Comparison of ENCODE assay signal across 7 cellular contexts in the genomic region with DNA sequence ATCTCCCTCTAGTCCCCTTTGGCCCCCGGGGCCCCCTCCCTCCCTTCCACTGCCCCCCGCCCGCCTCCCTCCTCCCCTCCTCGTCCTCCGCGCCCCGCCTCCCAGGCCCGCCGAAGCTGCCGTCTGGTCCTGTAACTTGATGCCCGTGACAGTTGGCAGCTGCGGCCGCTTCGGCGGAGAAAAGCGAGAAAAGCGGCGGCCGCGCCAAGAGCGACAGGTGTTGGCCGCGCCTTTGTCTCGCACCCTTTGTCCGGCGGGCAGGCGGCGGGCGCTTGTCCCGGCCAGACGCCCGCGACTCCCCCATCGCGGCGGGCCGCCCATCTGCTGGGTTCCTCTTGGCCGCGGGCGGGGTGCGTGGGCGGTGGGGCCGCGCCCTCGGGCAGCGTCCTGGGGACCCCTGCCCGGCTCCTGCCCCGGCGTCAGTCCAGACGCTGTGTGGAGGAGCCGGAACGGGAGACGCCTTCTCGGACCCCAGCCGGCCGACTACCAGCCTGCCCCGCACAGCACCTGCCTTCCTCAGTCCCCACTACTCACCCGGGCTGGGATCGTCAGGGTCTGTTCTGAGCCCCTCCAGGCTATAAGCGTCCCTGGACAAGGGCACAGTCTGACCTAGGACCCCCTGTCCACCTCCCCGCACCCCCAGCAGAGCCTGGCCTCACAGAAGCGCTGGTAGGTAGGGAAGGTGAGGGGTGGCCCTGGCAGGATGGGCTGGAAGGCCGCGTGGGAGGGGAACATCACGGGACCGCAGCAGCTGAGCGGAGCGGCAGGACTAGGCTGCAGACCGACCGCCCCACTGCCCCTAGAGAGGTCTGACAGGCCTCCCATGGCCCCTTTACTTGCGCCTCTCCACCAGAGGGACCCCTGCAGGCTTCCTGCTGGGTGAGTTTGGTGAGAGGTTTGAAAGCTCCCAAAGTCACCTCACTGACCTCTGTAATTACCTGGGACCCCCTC. TPM values are rescaled to one million over a fixed set of nuclear protein-coding genes. Genes with fewer than 3 reads are reported as not detected.
DNase-seq lines count a peak whose midpoint lies in the region; ATAC-seq and TF ChIP-seq lines count a peak whose summit lies in the region.

No MANE protein-coding gene starts in this region.

- DNase-seq in GM13977 (ENCODE audit: low spot score) (peak; percentile 58), NCI-H146 treated with DMSO at 0.1 percent for 48 hours (lab: John Stamatoyannopoulos, UW; ENCODE audit: unreplicated experiment) (peak; percentile 90), right atrium auricular region (ENCODE audit: low spot score) (no peak), dedifferentiated amniotic fluid mesenchymal stem cell (ENCODE audit: extremely low spot score) (no peak)
- no peak for DNase-seq in T-helper 2 cell treated with Interferon-gamma antibody and Interleukin-4, amounts not matched to agents 5 μg/mL and 100 μg/mL, for 36 hours (ENCODE audit: low spot score)

- H3K4me3 Mint-ChIP-seq in T-helper 2 cell treated with Interferon-gamma antibody and Interleukin-4, amounts not matched to agents 5 μg/mL and 100 μg/mL, for 36 hours, result peak overlapping the region; percentile 29

- H3K9me3 ChIP-seq in right atrium auricular region (no peaks in the 10 kb centered on the region), skeletal muscle tissue (ENCODE audit: control insufficient read depth in 3 of 3, low read length in 3 of 3) (no peaks in the 10 kb centered on the region)

- H3K27ac Mint-ChIP-seq in T-helper 2 cell treated with Interferon-gamma antibody and Interleukin-4, amounts not matched to agents 5 μg/mL and 100 μg/mL, for 36 hours, result no peak overlapping the region

- peaks cover 7% of the 10 kb centered on the region for H3K36me3 Mint-ChIP-seq in T-helper 2 cell treated with Interferon-gamma antibody and Interleukin-4, amounts not matched to agents 5 μg/mL and 100 μg/mL, for 36 hours (ENCODE audit: low read depth)

- TF ChIP-seq CTCF in GM13977 (IDR thresholded peaks at IDR 0.05; ENCODE audit: extremely low read depth, insufficient read depth, missing control alignments) (no peak), right atrium auricular region (IDR thresholded peaks at IDR 0.05) (no peak)

- no peak for ATAC-seq in GM21619 (IDR thresholded peaks at IDR 0.05; ENCODE audit: unreplicated experiment)

- H3K27me3 Mint-ChIP-seq in T-helper 2 cell treated with Interferon-gamma antibody and Interleukin-4, amounts not matched to agents 5 μg/mL and 100 μg/mL, for 36 hours (ENCODE audit: low read depth), result peaks cover 35% of the 10 kb centered on the region

- in situ Hi-C loops in GM13977 (cut with MboI; ENCODE audit: low pct_unique_long_range_greater_than_20kb, low sequenced_read_pairs, unreplicated experiment), result no loop called here

- peak overlapping the region in 1 of 2 donors; percentile 76 for H3K4me3 ChIP-seq in right atrium auricular region
- H3K4me3 ChIP-seq in skeletal muscle tissue (ENCODE audit: low read length in 3 of 3), result no peak overlapping the region

- H3K36me3 ChIP-seq in right atrium auricular region, result peaks cover 9% of the 10 kb centered on the region
- peaks cover 9 to 13% (median 10%) of the 10 kb centered on the region in 3 donors for H3K36me3 ChIP-seq in skeletal muscle tissue (ENCODE audit: control insufficient read depth in 3 of 3, insufficient read depth in 3 of 3, low read length in 3 of 3)

- H3K9ac ChIP-seq in skeletal muscle tissue (ENCODE audit: low read depth in 1 of 3, low read length in 3 of 3), result peak overlapping the region in 1 of 3 donors; percentile 45

- H3K4me1 ChIP-seq in right atrium auricular region, result peaks cover 0 to 38% of the 10 kb centered on the region in 2 donors
- peaks cover 25 to 39% (median 35%) of the 10 kb centered on the region in 3 donors for H3K4me1 ChIP-seq in skeletal muscle tissue (ENCODE audit: control insufficient read depth in 3 of 3, insufficient read depth in 3 of 3, low read length in 3 of 3)

- peaks cover 2% of the 10 kb centered on the region for H3K4me1 Mint-ChIP-seq in T-helper 2 cell treated with Interferon-gamma antibody and Interleukin-4, amounts not matched to agents 5 μg/mL and 100 μg/mL, for 36 hours (ENCODE audit: low read depth)

- H3K9me3 Mint-ChIP-seq in T-helper 2 cell treated with Interferon-gamma antibody and Interleukin-4, amounts not matched to agents 5 μg/mL and 100 μg/mL, for 36 hours, result no peaks in the 10 kb centered on the region

- peaks cover 0 to 6% of the 10 kb centered on the region in 2 donors for H3K27me3 ChIP-seq in right atrium auricular region
- peaks cover 0 to 3% (median 0%) of the 10 kb centered on the region in 3 donors for H3K27me3 ChIP-seq in skeletal muscle tissue (ENCODE audit: control insufficient read depth in 3 of 3, insufficient read depth in 3 of 3, low read length in 3 of 3)

- peak overlapping the region; percentile 54 to 74 for H3K27ac ChIP-seq in right atrium auricular region
- H3K27ac ChIP-seq in skeletal muscle tissue (ENCODE audit: low read depth, low read length), result peak overlapping the region; percentile 70

RNA-seq across cellular contexts. Expression of a gene that starts 1.2 kb away (rescaled TPM):
- total RNA-seq in right atrium auricular region (1 to 10 TPM; 2.5 to 4.8 TPM), skeletal muscle tissue (7.8 TPM)

RNA-seq across cellular contexts. Expression of a gene that starts 37.5 kb away (rescaled TPM):
- 10 to 100 TPM; 15.9 to 17.6 TPM for total RNA-seq in right atrium auricular region
- 33.4 TPM for total RNA-seq in skeletal muscle tissue

RNA-seq across cellular contexts. Expression of a gene that starts 47.4 kb away (rescaled TPM):
- 1 to 10 TPM; 5.2 to 9.4 TPM for total RNA-seq in right atrium auricular region
- 8.4 TPM for total RNA-seq in skeletal muscle tissue

Comparison
In these comparisons a context has a peak if more than half of its experiments do, and no peak if none do; other contexts are left out.
1. DNase-seq: peak in GM13977 (single experiment) and NCI-H146 treated with DMSO at 0.1 percent for 48 hours (single experiment); none in T-helper 2 cell treated with Interferon-gamma antibody and Interleukin-4, amounts not matched to agents 5 μg/mL and 100 μg/mL, for 36 hours (single experiment), right atrium auricular region (single experiment) and dedifferentiated amniotic fluid mesenchymal stem cell (single experiment).